In the genomic region with DNA sequence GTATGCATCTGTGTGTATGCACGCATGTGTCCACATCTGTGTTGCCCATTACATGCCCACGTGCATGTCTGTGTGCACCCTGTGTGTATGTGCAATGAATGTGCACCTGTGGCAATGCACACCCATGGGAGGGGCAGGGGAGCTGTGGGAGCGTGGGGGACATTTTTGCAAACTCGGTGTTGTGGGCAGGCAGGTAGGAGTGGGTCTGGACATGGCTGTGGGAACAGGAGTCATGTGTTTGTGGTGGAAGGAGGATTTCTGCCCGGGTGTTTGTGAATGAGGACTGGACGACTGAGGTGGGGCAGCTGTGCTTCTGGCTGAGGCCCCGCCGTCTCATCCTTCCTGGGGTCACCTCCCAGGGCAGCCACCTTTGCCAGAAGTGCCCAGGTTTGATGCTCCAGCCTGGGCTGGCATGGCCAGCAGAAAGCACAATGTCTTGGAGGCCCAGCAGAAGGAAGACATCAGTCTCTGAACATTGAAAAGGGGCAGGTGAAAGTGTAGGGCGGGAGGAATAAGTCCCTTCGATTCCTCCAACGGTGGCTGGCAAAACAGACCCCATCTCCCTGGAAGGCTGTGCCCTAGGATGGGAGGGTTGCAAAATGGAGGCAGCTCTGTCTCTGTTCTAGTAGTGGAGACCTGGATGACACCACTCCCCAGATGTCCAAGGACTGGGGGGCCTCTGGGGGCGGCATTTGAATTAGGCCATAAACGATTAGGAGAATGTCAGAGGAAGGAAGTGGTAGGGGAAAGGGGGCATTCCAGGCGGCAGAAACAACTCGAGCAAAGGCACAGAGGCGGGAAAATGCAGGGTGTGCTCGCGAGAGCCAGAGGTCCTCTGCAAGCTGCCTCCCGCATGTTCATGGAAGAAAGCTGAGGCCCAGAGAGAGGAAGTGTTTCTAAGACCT, we compare ENCODE assay signal across 1 cellular context.
A peak's percentile ranks its signal among the peaks of the same experiment; 100 is the strongest.
TF ChIP-seq lines count a peak whose summit lies in the region.

No MANE protein-coding gene starts in this region.

TF ChIP-seq in HepG2, 621 proteins besides CTCF, POLR2A, EP300 and RAD21:
- TF ChIP-seq ZMAT3 (CRISPR knock-in tag; conservative IDR thresholded peaks at IDR 0.05) (no peak), ARID5B (CRISPR knock-in tag; IDR thresholded peaks at IDR 0.05) (no peak), ZNF513 (CRISPR knock-in tag; conservative IDR thresholded peaks at IDR 0.05) (no peak), MTF1 (CRISPR knock-in tag; IDR thresholded peaks at IDR 0.05) (no peak), ZNF207 (IDR thresholded peaks at IDR 0.05; ENCODE audit: borderline replicate concordance) (0 out of 2 replicates have a peak, but pooled peaks have one; percentile 14), KDM6A (CRISPR knock-in tag; IDR thresholded peaks at IDR 0.05; ENCODE audit: low read depth) (no peak), MTF2 (CRISPR knock-in tag; IDR thresholded peaks at IDR 0.05; ENCODE audit: borderline replicate concordance) (no peak), MBD4 (IDR thresholded peaks at IDR 0.05; ENCODE audit: borderline replicate concordance, low read length) (no peak)
- TF ChIP-seq, protein P1, sequence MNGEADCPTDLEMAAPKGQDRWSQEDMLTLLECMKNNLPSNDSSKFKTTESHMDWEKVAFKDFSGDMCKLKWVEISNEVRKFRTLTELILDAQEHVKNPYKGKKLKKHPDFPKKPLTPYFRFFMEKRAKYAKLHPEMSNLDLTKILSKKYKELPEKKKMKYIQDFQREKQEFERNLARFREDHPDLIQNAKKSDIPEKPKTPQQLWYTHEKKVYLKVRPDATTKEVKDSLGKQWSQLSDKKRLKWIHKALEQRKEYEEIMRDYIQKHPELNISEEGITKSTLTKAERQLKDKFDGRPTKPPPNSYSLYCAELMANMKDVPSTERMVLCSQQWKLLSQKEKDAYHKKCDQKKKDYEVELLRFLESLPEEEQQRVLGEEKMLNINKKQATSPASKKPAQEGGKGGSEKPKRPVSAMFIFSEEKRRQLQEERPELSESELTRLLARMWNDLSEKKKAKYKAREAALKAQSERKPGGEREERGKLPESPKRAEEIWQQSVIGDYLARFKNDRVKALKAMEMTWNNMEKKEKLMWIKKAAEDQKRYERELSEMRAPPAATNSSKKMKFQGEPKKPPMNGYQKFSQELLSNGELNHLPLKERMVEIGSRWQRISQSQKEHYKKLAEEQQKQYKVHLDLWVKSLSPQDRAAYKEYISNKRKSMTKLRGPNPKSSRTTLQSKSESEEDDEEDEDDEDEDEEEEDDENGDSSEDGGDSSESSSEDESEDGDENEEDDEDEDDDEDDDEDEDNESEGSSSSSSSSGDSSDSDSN (CRISPR knock-in tag; IDR thresholded peaks at IDR 0.05) = no peak
- TF ChIP-seq, protein P2, sequence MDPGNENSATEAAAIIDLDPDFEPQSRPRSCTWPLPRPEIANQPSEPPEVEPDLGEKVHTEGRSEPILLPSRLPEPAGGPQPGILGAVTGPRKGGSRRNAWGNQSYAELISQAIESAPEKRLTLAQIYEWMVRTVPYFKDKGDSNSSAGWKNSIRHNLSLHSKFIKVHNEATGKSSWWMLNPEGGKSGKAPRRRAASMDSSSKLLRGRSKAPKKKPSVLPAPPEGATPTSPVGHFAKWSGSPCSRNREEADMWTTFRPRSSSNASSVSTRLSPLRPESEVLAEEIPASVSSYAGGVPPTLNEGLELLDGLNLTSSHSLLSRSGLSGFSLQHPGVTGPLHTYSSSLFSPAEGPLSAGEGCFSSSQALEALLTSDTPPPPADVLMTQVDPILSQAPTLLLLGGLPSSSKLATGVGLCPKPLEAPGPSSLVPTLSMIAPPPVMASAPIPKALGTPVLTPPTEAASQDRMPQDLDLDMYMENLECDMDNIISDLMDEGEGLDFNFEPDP (CRISPR knock-in tag; conservative IDR thresholded peaks at IDR 0.05) = 0 out of 2 replicates have a peak, but pooled peaks have one; percentile 74
- TF ChIP-seq, protein P3, sequence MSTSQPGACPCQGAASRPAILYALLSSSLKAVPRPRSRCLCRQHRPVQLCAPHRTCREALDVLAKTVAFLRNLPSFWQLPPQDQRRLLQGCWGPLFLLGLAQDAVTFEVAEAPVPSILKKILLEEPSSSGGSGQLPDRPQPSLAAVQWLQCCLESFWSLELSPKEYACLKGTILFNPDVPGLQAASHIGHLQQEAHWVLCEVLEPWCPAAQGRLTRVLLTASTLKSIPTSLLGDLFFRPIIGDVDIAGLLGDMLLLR (CRISPR knock-in tag; IDR thresholded peaks at IDR 0.05) = no peak
- TF ChIP-seq, protein P4, sequence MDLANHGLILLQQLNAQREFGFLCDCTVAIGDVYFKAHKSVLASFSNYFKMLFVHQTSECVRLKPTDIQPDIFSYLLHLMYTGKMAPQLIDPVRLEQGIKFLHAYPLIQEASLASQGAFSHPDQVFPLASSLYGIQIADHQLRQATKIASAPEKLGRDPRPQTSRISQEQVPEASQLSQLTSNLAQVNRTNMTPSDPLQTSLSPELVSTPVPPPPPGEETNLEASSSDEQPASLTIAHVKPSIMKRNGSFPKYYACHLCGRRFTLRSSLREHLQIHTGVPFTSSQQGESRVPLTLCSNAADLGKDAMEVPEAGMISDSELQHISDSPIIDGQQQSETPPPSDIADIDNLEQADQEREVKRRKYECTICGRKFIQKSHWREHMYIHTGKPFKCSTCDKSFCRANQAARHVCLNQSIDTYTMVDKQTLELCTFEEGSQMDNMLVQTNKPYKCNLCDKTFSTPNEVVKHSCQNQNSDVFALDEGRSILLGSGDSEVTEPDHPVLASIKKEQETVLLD (CRISPR knock-in tag; IDR thresholded peaks at IDR 0.05; ENCODE audit: low read depth) = no peak
